8 cellular contexts compared by ENCODE assay signal in the genomic region with DNA sequence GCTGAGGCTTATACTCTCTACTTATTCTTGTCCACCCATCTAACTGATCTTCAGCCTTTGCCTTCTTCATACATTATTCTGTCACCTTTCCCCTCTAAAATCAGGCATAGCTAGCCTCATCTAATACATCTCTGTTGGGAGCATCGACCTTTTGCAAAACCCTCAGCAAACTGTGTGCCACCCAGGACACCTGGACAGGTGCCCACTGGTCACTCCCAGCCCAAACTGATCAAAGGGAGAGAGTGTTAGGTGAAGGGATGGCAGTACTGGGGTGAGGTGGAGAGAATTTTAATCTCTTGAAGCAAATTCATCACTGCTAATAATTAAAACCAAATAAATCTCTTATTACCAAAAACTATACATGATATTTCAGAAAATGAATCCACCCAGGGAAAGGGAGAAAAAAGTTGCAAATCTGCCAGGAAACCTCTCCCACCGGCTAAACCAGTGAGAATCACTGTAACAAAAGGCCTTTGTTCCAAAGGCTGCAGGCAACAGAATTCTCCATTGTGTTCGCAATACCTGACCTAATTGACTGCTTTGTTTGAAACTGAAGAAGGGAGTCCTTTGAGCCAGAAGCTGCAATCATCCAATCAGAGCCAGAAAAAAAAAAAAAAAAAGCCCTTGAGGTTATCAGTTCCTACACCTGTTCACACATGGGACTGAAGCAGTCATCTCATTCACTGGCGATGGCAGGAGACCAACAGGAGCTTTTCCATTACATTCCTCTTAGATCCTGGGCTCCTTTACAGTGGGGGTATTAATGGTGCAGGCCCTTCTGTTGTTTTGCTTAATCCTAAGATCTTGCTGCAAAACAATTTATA.
A peak's percentile ranks its signal among the peaks of the same experiment; 100 is the strongest.
DNase-seq lines count a peak whose midpoint lies in the region; ATAC-seq and TF ChIP-seq lines count a peak whose summit lies in the region.

No MANE protein-coding gene starts in this region.

- H3K4me1 ChIP-seq in body of pancreas (peaks cover 26% of the 10 kb centered on the region), right lobe of liver (no peaks in the 10 kb centered on the region), upper lobe of left lung (peaks cover 0 to 6% (median 0%) of the 10 kb centered on the region in 4 donors)

- DNase-seq in D341Med (ENCODE audit: low spot score) (peak; percentile 78), NCI-H2029 (lab: John Stamatoyannopoulos, UW) (peak; percentile 98), body of pancreas (peak; percentile 75 to 90 (median 81)), right lobe of liver (peak in 1 of 3 donors; percentile 27), upper lobe of left lung (no peak), NOMO-1 treated with DMSO at 0.1 percent for 48 hours (lab: John Stamatoyannopoulos, UW; ENCODE audit: unreplicated experiment) (no peak)

- H3K4me3 ChIP-seq in body of pancreas (no peak overlapping the region), right lobe of liver (no peak overlapping the region), upper lobe of left lung (no peak overlapping the region)

- TF ChIP-seq CTCF in body of pancreas (IDR thresholded peaks at IDR 0.05) (no peak), right lobe of liver (IDR thresholded peaks at IDR 0.05) (no peak), upper lobe of left lung (IDR thresholded peaks at IDR 0.05) (no peak)

- WGBS in body of pancreas, 2 donors = 12 to 19% methylated on average over 4 of the region's 4 CpGs
- 52% methylated on average over 4 of the region's 4 CpGs for WGBS in right lobe of liver (ENCODE audit: insufficient coverage, low coverage, low lambda C conversion rate, missing lambda C conversion rate)
- WGBS in upper lobe of left lung, 2 donors = 66 to 73% methylated on average over 4 of the region's 4 CpGs

- H3K36me3 ChIP-seq in body of pancreas (replicated peaks in 1 of 2; ENCODE audit: insufficient read depth in 1 of 2, low read depth in 2 of 2) (no peaks in the 10 kb centered on the region), right lobe of liver (peaks cover 0 to 5% (median 0%) of the 10 kb centered on the region in 4 donors), upper lobe of left lung (peaks cover 0 to 61% (median 7%) of the 10 kb centered on the region in 4 donors)

- TF ChIP-seq POLR2A in body of pancreas (IDR thresholded peaks at IDR 0.05) = peak in 1 of 3 donors; percentile 25
- no peak for TF ChIP-seq POLR2A in right lobe of liver (IDR thresholded peaks at IDR 0.05)
- no peak for TF ChIP-seq POLR2A in upper lobe of left lung (IDR thresholded peaks at IDR 0.05)

- H3K27ac ChIP-seq in body of pancreas (peak overlapping the region; percentile 70 to 91 (median 88)), right lobe of liver (no peak overlapping the region), upper lobe of left lung (no peak overlapping the region)

- intact Hi-C loops in body of pancreas (cut with DNase I) = no loop called here
- intact Hi-C loops in right lobe of liver (cut with DNase I) = no loop called here

- peak; percentile 98 for ATAC-seq in body of pancreas
- ATAC-seq in right lobe of liver = peak; percentile 51 to 64 (median 57)
- ATAC-seq in GM21526 (IDR thresholded peaks at IDR 0.05; ENCODE audit: low FRiP score, unreplicated experiment) = no peak
- no peak for ATAC-seq in upper lobe of left lung (ENCODE audit: low FRiP score in 2 of 2)
- ATAC-seq in GM18517 (IDR thresholded peaks at IDR 0.05; ENCODE audit: unreplicated experiment) = no peak

- TF ChIP-seq EP300 in upper lobe of left lung (IDR thresholded peaks at IDR 0.05) = no peak

- H3K9me3 ChIP-seq in body of pancreas (no peaks in the 10 kb centered on the region), right lobe of liver (no peaks in the 10 kb centered on the region), upper lobe of left lung (no peaks in the 10 kb centered on the region)

- H3K27me3 ChIP-seq in body of pancreas = no peaks in the 10 kb centered on the region
- H3K27me3 ChIP-seq in right lobe of liver = no peaks in the 10 kb centered on the region
- H3K27me3 ChIP-seq in upper lobe of left lung = no peaks in the 10 kb centered on the region

Comparison
In these comparisons a context has a peak if more than half of its experiments do, and no peak if none do; other contexts are left out.
1. DNase-seq: peak in D341Med (single experiment), NCI-H2029 (single experiment) and body of pancreas (4 of 4); none in upper lobe of left lung (0 of 2) and NOMO-1 treated with DMSO at 0.1 percent for 48 hours (single experiment).
2. ATAC-seq: peak in body of pancreas (single experiment) and right lobe of liver (4 of 4); none in GM21526 (single experiment), upper lobe of left lung (0 of 2) and GM18517 (single experiment).
3. H3K27ac ChIP-seq: peak in body of pancreas (4 of 4); none in right lobe of liver (0 of 3) and upper lobe of left lung (0 of 4).